Comparison of ENCODE assay signal across 26 cellular contexts in genomic region chr5:141715340-141715905, GRCh38. TPM values are rescaled to one million over a fixed set of nuclear protein-coding genes. Genes with fewer than 3 reads are reported as not detected.
DNase-seq lines count a peak whose midpoint lies in the region; ATAC-seq and TF ChIP-seq lines count a peak whose summit lies in the region.
"Had no signal": no experiment of that assay in that cellular context is flagged by ENCODE, and none has a peak within 500 bp of the region (broad histone marks: within the 10 kb centered on the region; RNA-seq: fewer than 3 reads in every experiment).

No MANE protein-coding gene starts in this region.

- no peak overlapping the region for H2AFZ ChIP-seq in neural cell (ENCODE audit: low read depth, low read length)

- peaks cover 51% of the 10 kb centered on the region for H3K4me1 ChIP-seq in RWPE2 (ENCODE audit: insufficient read depth, poor library complexity, severe bottlenecking)
- H3K4me1 ChIP-seq: HAP-1, sigmoid colon had no signal

- no peaks in the 10 kb centered on the region for H3F3A ChIP-seq in neural cell (ENCODE audit: insufficient read depth, low read length, poor library complexity, severe bottlenecking)

- ATAC-seq in RWPE2 (ENCODE audit: low read depth) (no peak), HG03469 (IDR thresholded peaks at IDR 0.05; ENCODE audit: unreplicated experiment) (no peak), HG03108 (IDR thresholded peaks at IDR 0.05; ENCODE audit: unreplicated experiment) (no peak)
- ATAC-seq: GM12878; left cardiac atrium; stimulated activated memory B cell treated with anti-CD40 and anti-IgM and Interleukin-4, amounts not matched to agents 10 μg/mL and 1 μg/mL and 100 μg/mL, for 72 hours had no signal

- H3K4me3 ChIP-seq in H7 (ENCODE audit: insufficient read depth, low read depth, low read length) (no peak overlapping the region), RWPE2 (ENCODE audit: severe bottlenecking) (no peak overlapping the region), neural cell (ENCODE audit: low read length) (no peak overlapping the region)
- H3K4me3 ChIP-seq: GM12878, HAP-1, sigmoid colon had no signal

- H3K4me1 Mint-ChIP-seq in Calu3 (ENCODE audit: low read depth, unreplicated experiment), result peaks cover 30% of the 10 kb centered on the region
- H3K4me1 Mint-ChIP-seq: activated naive CD4-positive, alpha-beta T cell treated with anti-CD3 and anti-CD28 coated beads, Interleukin-2, amount 50 U/mL, for 24 hours; CD4-positive, CD25-positive, alpha-beta regulatory T cell; stimulated activated memory B cell treated with anti-CD40 and anti-IgM and Interleukin-4, amounts not matched to agents 10 μg/mL and 1 μg/mL and 100 μg/mL, for 72 hours had no signal

- H3K27ac Mint-ChIP-seq in Calu3 (ENCODE audit: unreplicated experiment), result no peak overlapping the region
- H3K27ac Mint-ChIP-seq: activated CD4-positive, alpha-beta memory T cell treated with anti-CD3 and anti-CD28 coated beads, Interleukin-2, amount 10 ng/mL, durations not matched to agents 7 days and 5 days; activated naive CD4-positive, alpha-beta T cell treated with anti-CD3 and anti-CD28 coated beads, Interleukin-2, amount 50 U/mL, for 24 hours; activated T-helper 2 cell treated with anti-CD3 and anti-CD28 coated beads, Interferon-gamma antibody, Interleukin-2, Interleukin-4, amounts not matched to agents 10 μg/mL and 5 μg/mL and 100 μg/mL, durations not matched to agents 14 hours and 24 hours and 36 hours; CD4-positive, CD25-positive, alpha-beta regulatory T cell; stimulated activated memory B cell treated with anti-CD40 and anti-IgM and Interleukin-4, amounts not matched to agents 10 μg/mL and 1 μg/mL and 100 μg/mL, for 72 hours; T-helper 1 cell treated with Interleukin-12 subunit alpha and Interleukin-12 subunit beta and Interleukin-4 antibody, amounts not matched to agents 30 μg/mL and 1 μg/mL, for 36 hours had no signal

- peak overlapping the region; percentile 19 for H3K9ac ChIP-seq in neural cell (ENCODE audit: low read length)
- H3K9ac ChIP-seq: SK-N-SH had no signal

- no peaks in the 10 kb centered on the region for H3K9me3 Mint-ChIP-seq in Calu3 (ENCODE audit: low read depth, unreplicated experiment)
- H3K9me3 Mint-ChIP-seq: activated CD4-positive, alpha-beta memory T cell treated with anti-CD3 and anti-CD28 coated beads, Interleukin-2, amount 10 ng/mL, durations not matched to agents 7 days and 5 days; activated naive CD4-positive, alpha-beta T cell treated with anti-CD3 and anti-CD28 coated beads, Interleukin-2, amount 50 U/mL, for 24 hours; activated T-helper 2 cell treated with anti-CD3 and anti-CD28 coated beads, Interferon-gamma antibody, Interleukin-2, Interleukin-4, amounts not matched to agents 10 μg/mL and 5 μg/mL and 100 μg/mL, durations not matched to agents 14 hours and 24 hours and 36 hours; CD4-positive, CD25-positive, alpha-beta regulatory T cell; stimulated activated memory B cell treated with anti-CD40 and anti-IgM and Interleukin-4, amounts not matched to agents 10 μg/mL and 1 μg/mL and 100 μg/mL, for 72 hours; T-helper 1 cell treated with Interleukin-12 subunit alpha and Interleukin-12 subunit beta and Interleukin-4 antibody, amounts not matched to agents 30 μg/mL and 1 μg/mL, for 36 hours had no signal

- H3K36me3 Mint-ChIP-seq in Calu3 (ENCODE audit: insufficient read depth, unreplicated experiment), result no peaks in the 10 kb centered on the region
- H3K36me3 Mint-ChIP-seq: activated naive CD4-positive, alpha-beta T cell treated with anti-CD3 and anti-CD28 coated beads, Interleukin-2, amount 50 U/mL, for 24 hours; CD4-positive, CD25-positive, alpha-beta regulatory T cell; stimulated activated memory B cell treated with anti-CD40 and anti-IgM and Interleukin-4, amounts not matched to agents 10 μg/mL and 1 μg/mL and 100 μg/mL, for 72 hours had no signal

- H3K4me2 ChIP-seq in neural cell (ENCODE audit: low read length), result no peak overlapping the region
- H3K4me2 ChIP-seq: SK-N-SH had no signal

- H3K27me3 Mint-ChIP-seq in Calu3 (ENCODE audit: unreplicated experiment), result peaks cover 39% of the 10 kb centered on the region

- H3K9me3 ChIP-seq in RWPE2 (ENCODE audit: severe bottlenecking) (no peaks in the 10 kb centered on the region), neural cell (ENCODE audit: low read length) (no peaks in the 10 kb centered on the region)
- H3K9me3 ChIP-seq: HAP-1, sigmoid colon, SK-N-SH had no signal

- no peak overlapping the region for H3K4me3 Mint-ChIP-seq in Calu3 (ENCODE audit: low read depth, unreplicated experiment)
- H3K4me3 Mint-ChIP-seq: activated CD4-positive, alpha-beta memory T cell treated with anti-CD3 and anti-CD28 coated beads, Interleukin-2, amount 10 ng/mL, durations not matched to agents 7 days and 5 days; activated naive CD4-positive, alpha-beta T cell treated with anti-CD3 and anti-CD28 coated beads, Interleukin-2, amount 50 U/mL, for 24 hours; CD4-positive, CD25-positive, alpha-beta regulatory T cell; stimulated activated memory B cell treated with anti-CD40 and anti-IgM and Interleukin-4, amounts not matched to agents 10 μg/mL and 1 μg/mL and 100 μg/mL, for 72 hours; T-helper 1 cell treated with Interleukin-12 subunit alpha and Interleukin-12 subunit beta and Interleukin-4 antibody, amounts not matched to agents 30 μg/mL and 1 μg/mL, for 36 hours had no signal

- TF ChIP-seq RAD21 in neural cell (conservative IDR thresholded peaks at IDR 0.05), result no peak

- H3K9me2 ChIP-seq in neural cell (ENCODE audit: insufficient read depth, low read length), result no peaks in the 10 kb centered on the region
- H3K9me2 ChIP-seq: SK-N-SH had no signal

- CTCF ChIA-PET in Calu3 (lab: Charles Lee), result interaction anchor here (0.7 to 1.9 kb wide), 5 partner anchors 16 to 253 kb away, joined by 3 to 5 read pairs (median 3); partner anchors contain the start of gene RNF14

- TF ChIP-seq EP300 in neural cell (conservative IDR thresholded peaks at IDR 0.05; ENCODE audit: poor library complexity, severe bottlenecking), result no peak

- H3K79me2 ChIP-seq in neural cell (replicated peaks; ENCODE audit: insufficient read depth, low read length), result no peaks in the 10 kb centered on the region

- no TSS peak for BruUV-seq in Calu3 (replicated peaks; lab: Mats Ljungman, UMichigan)

- TF ChIP-seq CTCF in RWPE2 (IDR thresholded peaks at IDR 0.05; ENCODE audit: poor library complexity, severe bottlenecking), result no peak
- no peak for TF ChIP-seq CTCF in neural cell (IDR thresholded peaks at IDR 0.05; ENCODE audit: poor library complexity, severe bottlenecking)
- TF ChIP-seq CTCF in Calu3 (IDR thresholded peaks at IDR 0.05; ENCODE audit: unreplicated experiment), result no peak

- no peaks in the 10 kb centered on the region for H4K20me1 ChIP-seq in neural cell (ENCODE audit: insufficient read depth)

- H3K36me3 ChIP-seq in H7 (replicated peaks; ENCODE audit: control insufficient read depth, insufficient read depth, low read length) (no peaks in the 10 kb centered on the region), RWPE2 (ENCODE audit: low read depth) (no peaks in the 10 kb centered on the region), neural cell (ENCODE audit: insufficient read depth, low read length) (no peaks in the 10 kb centered on the region)
- H3K36me3 ChIP-seq: HAP-1, sigmoid colon had no signal

- no peaks in the 10 kb centered on the region for H3K27me3 ChIP-seq in H7 (ENCODE audit: control insufficient read depth, insufficient read depth, low read length)
- no peaks in the 10 kb centered on the region for H3K27me3 ChIP-seq in RWPE2 (ENCODE audit: insufficient read depth, poor library complexity, severe bottlenecking)
- H3K27me3 ChIP-seq in neural cell (ENCODE audit: insufficient read depth, low read depth, low read length), result no peaks in the 10 kb centered on the region

- peak overlapping the region; percentile 92 for H3K27ac ChIP-seq in RWPE2 (ENCODE audit: poor library complexity, severe bottlenecking)
- H3K27ac ChIP-seq in neural cell (ENCODE audit: low read length), result peak overlapping the region; percentile 5
- H3K27ac ChIP-seq: sigmoid colon had no signal

- DNase-seq in H7, result peak; percentile 13
- peak; percentile 50 for DNase-seq in NCI-H187 treated with DMSO at 0.1 percent for 48 hours (lab: John Stamatoyannopoulos, UW)
- no peak for DNase-seq in RWPE2 (ENCODE audit: low spot score)
- no peak for DNase-seq in Calu3
- DNase-seq: activated CD4-positive, alpha-beta memory T cell treated with anti-CD3 and anti-CD28 coated beads, Interleukin-2, amount 10 ng/mL, durations not matched to agents 7 days and 5 days; activated CD4-positive, alpha-beta T cell treated with anti-CD3 and anti-CD28 coated beads for 1 hour; activated CD8-positive, alpha-beta memory T cell treated with anti-CD3 and anti-CD28 coated beads, Interleukin-2, amount 50 U/mL, for 48 hours; CD4-positive, CD25-positive, alpha-beta regulatory T cell; EL; foreskin melanocyte; left cardiac atrium; MM.1S; NCI-H146; sigmoid colon; SK-N-SH; stimulated activated CD4-positive, alpha-beta T cell treated with anti-CD3 and anti-CD28 coated beads, Interleukin-4, amount 100 ng/mL, for 24 hours; substantia nigra had no signal

- intact Hi-C loops in Calu3 (cut with micrococcal nuclease; ENCODE audit: unreplicated experiment), result no loop called here

TF ChIP-seq in neural cell, 6 proteins besides CTCF, POLR2A, EP300 and RAD21 (continues in another document):
- TF ChIP-seq MXI1 (conservative IDR thresholded peaks at IDR 0.05; ENCODE audit: poor library complexity, severe bottlenecking), result no peak
- TF ChIP-seq POLR2AphosphoS5 (IDR thresholded peaks at IDR 0.05), result no peak
- TF ChIP-seq SMC3 (conservative IDR thresholded peaks at IDR 0.05; ENCODE audit: poor library complexity), result no peak
- TF ChIP-seq EZH2 (IDR thresholded peaks at IDR 0.05; ENCODE audit: borderline replicate concordance, insufficient read depth, low read length, poor library complexity, severe bottlenecking), result no peak

RNA-seq across cellular contexts. Expression of gene ARAP3, which starts 33.4 kb away (rescaled TPM):
- total RNA-seq in H7 (2014; rRNA removed; shearing (Covaris generic)), result 19.3 and 23.8 TPM in 2 replicates
- polyA plus RNA-seq in neural cell, result 1.4 and 1.8 TPM in 2 replicates
- 1.2 and 2.1 TPM in 2 replicates for polyA minus RNA-seq in neural cell
- total RNA-seq in Calu3 (2022), result 17.5 and 22.8 TPM in 2 replicates

Comparison
In these comparisons a context has a peak if more than half of its experiments do, and no peak if none do; other contexts are left out.
1. DNase-seq: peak in H7 (single experiment) and NCI-H187 treated with DMSO at 0.1 percent for 48 hours (single experiment); none in RWPE2 (single experiment) and Calu3 (single experiment).